ENCODE assay signal across 1 cellular context in the genomic region with DNA sequence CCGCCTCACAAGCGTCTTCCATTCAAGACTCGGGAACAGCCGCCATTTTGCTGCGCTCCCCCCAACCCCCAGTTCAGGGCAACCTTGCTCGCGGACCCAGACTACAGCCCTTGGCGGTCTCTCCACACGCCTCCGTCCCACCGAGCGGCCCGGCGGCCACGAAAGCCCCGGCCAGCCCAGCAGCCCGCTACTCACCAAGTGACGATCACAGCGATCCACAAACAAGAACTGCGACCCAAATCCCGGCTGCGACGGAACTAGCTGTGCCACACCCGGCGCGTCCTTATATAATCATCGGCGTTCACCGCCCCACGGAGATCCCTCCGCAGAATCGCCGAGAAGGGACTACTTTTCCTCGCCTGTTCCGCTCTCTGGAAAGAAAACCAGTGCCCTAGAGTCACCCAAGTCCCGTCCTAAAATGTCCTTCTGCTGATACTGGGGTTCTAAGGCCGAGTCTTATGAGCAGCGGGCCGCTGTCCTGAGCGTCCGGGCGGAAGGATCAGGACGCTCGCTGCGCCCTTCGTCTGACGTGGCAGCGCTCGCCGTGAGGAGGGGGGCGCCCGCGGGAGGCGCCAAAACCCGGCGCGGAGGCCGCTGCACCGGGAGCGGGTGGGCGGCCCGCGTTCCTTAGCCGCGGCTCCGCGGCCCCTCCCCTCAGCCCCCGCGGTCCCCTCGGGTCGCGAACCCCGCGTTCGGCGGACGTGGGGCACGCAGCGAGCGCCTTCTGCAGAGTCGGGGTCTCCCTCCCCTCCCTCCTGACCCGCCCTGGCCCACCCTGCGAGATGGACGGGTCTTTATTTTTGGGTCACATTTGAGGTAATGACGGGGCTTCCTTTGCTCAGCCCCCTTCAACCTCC.
TF ChIP-seq lines count a peak whose summit lies in the region.

Gene UBC (minus strand): TSS at position 259 of the 857 bp plus-strand sequence. CDS start 879 bp downstream, outside the sequence.

TF ChIP-seq in HepG2, 621 proteins besides CTCF, POLR2A, EP300 and RAD21 (continued from another document and continues in another):
- TF ChIP-seq, protein P1, sequence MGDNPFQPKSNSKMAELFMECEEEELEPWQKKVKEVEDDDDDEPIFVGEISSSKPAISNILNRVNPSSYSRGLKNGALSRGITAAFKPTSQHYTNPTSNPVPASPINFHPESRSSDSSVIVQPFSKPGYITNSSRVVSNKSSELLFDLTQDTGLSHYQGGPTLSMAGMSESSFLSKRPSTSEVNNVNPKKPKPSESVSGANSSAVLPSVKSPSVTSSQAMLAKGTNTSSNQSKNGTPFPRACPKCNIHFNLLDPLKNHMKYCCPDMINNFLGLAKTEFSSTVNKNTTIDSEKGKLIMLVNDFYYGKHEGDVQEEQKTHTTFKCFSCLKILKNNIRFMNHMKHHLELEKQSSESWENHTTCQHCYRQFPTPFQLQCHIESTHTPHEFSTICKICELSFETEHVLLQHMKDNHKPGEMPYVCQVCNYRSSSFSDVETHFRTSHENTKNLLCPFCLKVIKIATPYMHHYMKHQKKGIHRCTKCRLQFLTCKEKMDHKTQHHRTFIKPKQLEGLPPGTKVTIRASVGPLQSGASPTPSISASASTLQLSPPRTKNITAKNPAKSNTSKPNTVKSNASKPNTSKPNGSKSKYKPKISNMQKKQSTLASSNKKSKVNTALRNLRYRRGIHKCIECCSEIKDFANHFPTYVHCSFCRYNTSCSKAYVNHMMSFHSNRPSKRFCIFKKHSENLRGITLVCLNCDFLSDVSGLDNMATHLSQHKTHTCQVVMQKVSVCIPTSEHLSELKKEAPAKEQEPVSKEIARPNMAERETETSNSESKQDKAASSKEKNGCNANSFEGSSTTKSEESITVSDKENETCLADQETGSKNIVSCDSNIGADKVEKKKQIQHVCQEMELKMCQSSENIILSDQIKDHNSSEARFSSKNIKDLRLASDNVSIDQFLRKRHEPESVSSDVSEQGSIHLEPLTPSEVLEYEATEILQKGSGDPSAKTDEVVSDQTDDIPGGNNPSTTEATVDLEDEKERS (CRISPR knock-in tag; IDR thresholded peaks at IDR 0.05): peak; percentile 79
- peak; percentile 24; the same call in 1 of the 2 replicates for TF ChIP-seq ZNF264 (CRISPR knock-in tag; IDR thresholded peaks at IDR 0.05)
- TF ChIP-seq ZNF407 (CRISPR knock-in tag; IDR thresholded peaks at IDR 0.05; ENCODE audit: not compliant biosample characterization): no peak
- no peak for TF ChIP-seq SRSF9 (IDR thresholded peaks at IDR 0.05; ENCODE audit: borderline replicate concordance, insufficient read depth, low read depth, low read length, poor library complexity, severe bottlenecking)
- no peak for TF ChIP-seq MAX (IDR thresholded peaks at IDR 0.05)
- no peak; the same call in 1 of the 2 replicates for TF ChIP-seq ZBTB21 (CRISPR knock-in tag; IDR thresholded peaks at IDR 0.05)
- TF ChIP-seq, protein P2, sequence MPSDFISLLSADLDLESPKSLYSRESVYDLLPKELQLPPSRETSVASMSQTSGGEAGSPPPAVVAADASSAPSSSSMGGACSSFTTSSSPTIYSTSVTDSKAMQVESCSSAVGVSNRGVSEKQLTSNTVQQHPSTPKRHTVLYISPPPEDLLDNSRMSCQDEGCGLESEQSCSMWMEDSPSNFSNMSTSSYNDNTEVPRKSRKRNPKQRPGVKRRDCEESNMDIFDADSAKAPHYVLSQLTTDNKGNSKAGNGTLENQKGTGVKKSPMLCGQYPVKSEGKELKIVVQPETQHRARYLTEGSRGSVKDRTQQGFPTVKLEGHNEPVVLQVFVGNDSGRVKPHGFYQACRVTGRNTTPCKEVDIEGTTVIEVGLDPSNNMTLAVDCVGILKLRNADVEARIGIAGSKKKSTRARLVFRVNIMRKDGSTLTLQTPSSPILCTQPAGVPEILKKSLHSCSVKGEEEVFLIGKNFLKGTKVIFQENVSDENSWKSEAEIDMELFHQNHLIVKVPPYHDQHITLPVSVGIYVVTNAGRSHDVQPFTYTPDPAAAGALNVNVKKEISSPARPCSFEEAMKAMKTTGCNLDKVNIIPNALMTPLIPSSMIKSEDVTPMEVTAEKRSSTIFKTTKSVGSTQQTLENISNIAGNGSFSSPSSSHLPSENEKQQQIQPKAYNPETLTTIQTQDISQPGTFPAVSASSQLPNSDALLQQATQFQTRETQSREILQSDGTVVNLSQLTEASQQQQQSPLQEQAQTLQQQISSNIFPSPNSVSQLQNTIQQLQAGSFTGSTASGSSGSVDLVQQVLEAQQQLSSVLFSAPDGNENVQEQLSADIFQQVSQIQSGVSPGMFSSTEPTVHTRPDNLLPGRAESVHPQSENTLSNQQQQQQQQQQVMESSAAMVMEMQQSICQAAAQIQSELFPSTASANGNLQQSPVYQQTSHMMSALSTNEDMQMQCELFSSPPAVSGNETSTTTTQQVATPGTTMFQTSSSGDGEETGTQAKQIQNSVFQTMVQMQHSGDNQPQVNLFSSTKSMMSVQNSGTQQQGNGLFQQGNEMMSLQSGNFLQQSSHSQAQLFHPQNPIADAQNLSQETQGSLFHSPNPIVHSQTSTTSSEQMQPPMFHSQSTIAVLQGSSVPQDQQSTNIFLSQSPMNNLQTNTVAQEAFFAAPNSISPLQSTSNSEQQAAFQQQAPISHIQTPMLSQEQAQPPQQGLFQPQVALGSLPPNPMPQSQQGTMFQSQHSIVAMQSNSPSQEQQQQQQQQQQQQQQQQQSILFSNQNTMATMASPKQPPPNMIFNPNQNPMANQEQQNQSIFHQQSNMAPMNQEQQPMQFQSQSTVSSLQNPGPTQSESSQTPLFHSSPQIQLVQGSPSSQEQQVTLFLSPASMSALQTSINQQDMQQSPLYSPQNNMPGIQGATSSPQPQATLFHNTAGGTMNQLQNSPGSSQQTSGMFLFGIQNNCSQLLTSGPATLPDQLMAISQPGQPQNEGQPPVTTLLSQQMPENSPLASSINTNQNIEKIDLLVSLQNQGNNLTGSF (CRISPR knock-in tag; IDR thresholded peaks at IDR 0.05): 0 out of 2 replicates have a peak, but pooled peaks have one; percentile 47
- no peak for TF ChIP-seq TRIM24 (CRISPR knock-in tag; IDR thresholded peaks at IDR 0.05)
- TF ChIP-seq RNF219 (CRISPR knock-in tag; IDR thresholded peaks at IDR 0.05): no peak
- no peak; the same call in 1 of the 2 replicates for TF ChIP-seq ZNF564 (CRISPR knock-in tag; IDR thresholded peaks at IDR 0.05)
- TF ChIP-seq, protein P3, sequence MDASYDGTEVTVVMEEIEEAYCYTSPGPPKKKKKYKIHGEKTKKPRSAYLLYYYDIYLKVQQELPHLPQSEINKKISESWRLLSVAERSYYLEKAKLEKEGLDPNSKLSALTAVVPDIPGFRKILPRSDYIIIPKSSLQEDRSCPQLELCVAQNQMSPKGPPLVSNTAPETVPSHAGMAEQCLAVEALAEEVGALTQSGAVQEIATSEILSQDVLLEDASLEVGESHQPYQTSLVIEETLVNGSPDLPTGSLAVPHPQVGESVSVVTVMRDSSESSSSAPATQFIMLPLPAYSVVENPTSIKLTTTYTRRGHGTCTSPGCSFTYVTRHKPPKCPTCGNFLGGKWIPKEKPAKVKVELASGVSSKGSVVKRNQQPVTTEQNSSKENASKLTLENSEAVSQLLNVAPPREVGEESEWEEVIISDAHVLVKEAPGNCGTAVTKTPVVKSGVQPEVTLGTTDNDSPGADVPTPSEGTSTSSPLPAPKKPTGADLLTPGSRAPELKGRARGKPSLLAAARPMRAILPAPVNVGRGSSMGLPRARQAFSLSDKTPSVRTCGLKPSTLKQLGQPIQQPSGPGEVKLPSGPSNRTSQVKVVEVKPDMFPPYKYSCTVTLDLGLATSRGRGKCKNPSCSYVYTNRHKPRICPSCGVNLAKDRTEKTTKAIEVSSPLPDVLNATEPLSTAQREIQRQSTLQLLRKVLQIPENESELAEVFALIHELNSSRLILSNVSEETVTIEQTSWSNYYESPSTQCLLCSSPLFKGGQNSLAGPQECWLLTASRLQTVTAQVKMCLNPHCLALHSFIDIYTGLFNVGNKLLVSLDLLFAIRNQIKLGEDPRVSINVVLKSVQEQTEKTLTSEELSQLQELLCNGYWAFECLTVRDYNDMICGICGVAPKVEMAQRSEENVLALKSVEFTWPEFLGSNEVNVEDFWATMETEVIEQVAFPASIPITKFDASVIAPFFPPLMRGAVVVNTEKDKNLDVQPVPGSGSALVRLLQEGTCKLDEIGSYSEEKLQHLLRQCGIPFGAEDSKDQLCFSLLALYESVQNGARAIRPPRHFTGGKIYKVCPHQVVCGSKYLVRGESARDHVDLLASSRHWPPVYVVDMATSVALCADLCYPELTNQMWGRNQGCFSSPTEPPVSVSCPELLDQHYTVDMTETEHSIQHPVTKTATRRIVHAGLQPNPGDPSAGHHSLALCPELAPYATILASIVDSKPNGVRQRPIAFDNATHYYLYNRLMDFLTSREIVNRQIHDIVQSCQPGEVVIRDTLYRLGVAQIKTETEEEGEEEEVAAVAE (CRISPR knock-in tag; IDR thresholded peaks at IDR 0.05; ENCODE audit: borderline replicate concordance): no peak
- TF ChIP-seq, protein P4, sequence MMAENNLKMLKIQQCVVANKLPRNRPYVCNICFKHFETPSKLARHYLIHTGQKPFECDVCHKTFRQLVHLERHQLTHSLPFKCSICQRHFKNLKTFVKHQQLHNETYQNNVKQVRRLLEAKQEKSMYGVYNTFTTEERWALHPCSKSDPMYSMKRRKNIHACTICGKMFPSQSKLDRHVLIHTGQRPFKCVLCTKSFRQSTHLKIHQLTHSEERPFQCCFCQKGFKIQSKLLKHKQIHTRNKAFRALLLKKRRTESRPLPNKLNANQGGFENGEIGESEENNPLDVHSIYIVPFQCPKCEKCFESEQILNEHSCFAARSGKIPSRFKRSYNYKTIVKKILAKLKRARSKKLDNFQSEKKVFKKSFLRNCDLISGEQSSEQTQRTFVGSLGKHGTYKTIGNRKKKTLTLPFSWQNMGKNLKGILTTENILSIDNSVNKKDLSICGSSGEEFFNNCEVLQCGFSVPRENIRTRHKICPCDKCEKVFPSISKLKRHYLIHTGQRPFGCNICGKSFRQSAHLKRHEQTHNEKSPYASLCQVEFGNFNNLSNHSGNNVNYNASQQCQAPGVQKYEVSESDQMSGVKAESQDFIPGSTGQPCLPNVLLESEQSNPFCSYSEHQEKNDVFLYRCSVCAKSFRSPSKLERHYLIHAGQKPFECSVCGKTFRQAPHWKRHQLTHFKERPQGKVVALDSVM (CRISPR knock-in tag; IDR thresholded peaks at IDR 0.05): peak; percentile 80
- TF ChIP-seq RBAK (CRISPR knock-in tag; IDR thresholded peaks at IDR 0.05): no peak
